11 cellular contexts compared by ENCODE assay signal in the genomic region with DNA sequence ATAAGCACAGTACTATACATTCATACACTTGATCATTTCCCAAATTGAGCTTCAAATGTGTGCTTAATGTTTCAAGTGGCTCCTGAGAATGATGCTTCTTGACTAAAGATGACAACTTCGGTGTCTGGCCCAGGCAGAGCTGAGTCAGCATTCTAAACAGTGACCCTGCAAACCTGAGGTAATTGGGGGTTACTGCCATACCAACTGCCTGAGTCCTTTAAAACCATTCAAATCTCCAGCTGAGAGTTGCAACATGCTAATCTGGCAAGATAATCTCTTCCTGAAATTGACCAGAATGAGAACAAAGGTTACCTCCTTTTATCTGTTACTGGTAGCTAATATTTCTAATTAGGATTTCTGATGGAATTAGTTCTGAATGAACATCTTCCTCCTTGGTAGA. TPM values are rescaled to one million over a fixed set of nuclear protein-coding genes. Genes with fewer than 3 reads are reported as not detected.
A peak's percentile ranks its signal among the peaks of the same experiment; 100 is the strongest.
DNase-seq lines count a peak whose midpoint lies in the region; ATAC-seq and TF ChIP-seq lines count a peak whose summit lies in the region.
"Had no signal": no experiment of that assay in that cellular context is flagged by ENCODE, and none has a peak within 500 bp of the region (broad histone marks: within the 10 kb centered on the region; RNA-seq: fewer than 3 reads in every experiment).

No MANE protein-coding gene starts in this region.

- H3K9me3 ChIP-seq in thyroid gland: no peaks in the 10 kb centered on the region

- WGBS in thyroid gland, 2 donors: 22 to 25% methylated on average over 1 of the region's 1 CpG

- ATAC-seq in stimulated activated naive CD8-positive, alpha-beta T cell treated with anti-CD3 and anti-CD28 coated beads, Interleukin-15, Interleukin-2, amounts not matched to agents 100 U/mL and 50 U/mL, for 24 hours: no peak

- H3K36me3 Mint-ChIP-seq in stimulated activated naive CD8-positive, alpha-beta T cell treated with anti-CD3 and anti-CD28 coated beads, Interleukin-15, Interleukin-2, amounts not matched to agents 100 ng/mL and 50 ng/mL, for 24 hours (ENCODE audit: low read depth): peaks cover 74% of the 10 kb centered on the region

- no peaks in the 10 kb centered on the region for H3K36me3 ChIP-seq in thyroid gland

- no peak overlapping the region for H3K4me3 ChIP-seq in thyroid gland (replicated peaks in 1 of 3)

- H3K27me3 Mint-ChIP-seq in stimulated activated naive CD8-positive, alpha-beta T cell treated with anti-CD3 and anti-CD28 coated beads, Interleukin-15, Interleukin-2, amounts not matched to agents 100 ng/mL and 50 ng/mL, for 24 hours: peaks cover 4% of the 10 kb centered on the region

- H3K27ac Mint-ChIP-seq in stimulated activated naive CD8-positive, alpha-beta T cell treated with anti-CD3 and anti-CD28 coated beads, Interleukin-15, Interleukin-2, amounts not matched to agents 100 ng/mL and 50 ng/mL, for 24 hours: peak overlapping the region; percentile 96

- H3K4me1 ChIP-seq in thyroid gland: peaks cover 8 to 10% of the 10 kb centered on the region in 2 donors

- peak overlapping the region; percentile 63 for H3K4me3 Mint-ChIP-seq in stimulated activated naive CD8-positive, alpha-beta T cell treated with anti-CD3 and anti-CD28 coated beads, Interleukin-15, Interleukin-2, amounts not matched to agents 100 ng/mL and 50 ng/mL, for 24 hours

- no peaks in the 10 kb centered on the region for H3K9me3 Mint-ChIP-seq in stimulated activated naive CD8-positive, alpha-beta T cell treated with anti-CD3 and anti-CD28 coated beads, Interleukin-15, Interleukin-2, amounts not matched to agents 100 ng/mL and 50 ng/mL, for 24 hours

- no peak overlapping the region for H3K27ac ChIP-seq in thyroid gland

- intact Hi-C loops in thyroid gland (cut with DNase I): no loop called here

- DNase-seq in stimulated activated naive CD8-positive, alpha-beta T cell treated with anti-CD3 and anti-CD28 coated beads, Interleukin-15, Interleukin-2, amounts not matched to agents 100 U/mL and 50 U/mL, for 24 hours: no peak
- peak; percentile 33 for DNase-seq in SK-N-DZ (ENCODE audit: low spot score)
- DNase-seq in fibroblast of peridontal ligament (ENCODE audit: extremely low read depth): peak; percentile 12
- DNase-seq in thyroid gland: peak; percentile 20 to 29
- no peak for DNase-seq in GM03348 (ENCODE audit: low spot score)
- no peak for DNase-seq in GOT3 (lab: John Stamatoyannopoulos, UW)
- no peak for DNase-seq in NCI-H526 treated with DMSO at 0.1 percent for 48 hours (lab: John Stamatoyannopoulos, UW)
- DNase-seq: amniotic stem cell, kidney, NCI-H510A had no signal

- no peak for TF ChIP-seq POLR2A in thyroid gland (IDR thresholded peaks at IDR 0.05)

- peaks cover 99% of the 10 kb centered on the region for H3K4me1 Mint-ChIP-seq in stimulated activated naive CD8-positive, alpha-beta T cell treated with anti-CD3 and anti-CD28 coated beads, Interleukin-15, Interleukin-2, amounts not matched to agents 100 ng/mL and 50 ng/mL, for 24 hours (ENCODE audit: low read depth)

- no peak for TF ChIP-seq CTCF in thyroid gland (IDR thresholded peaks at IDR 0.05)

- H3K27me3 ChIP-seq in thyroid gland: no peaks in the 10 kb centered on the region

RNA-seq across cellular contexts. Expression of a gene that starts 8.2 kb away (rescaled TPM):
- polyA plus RNA-seq in SK-N-DZ (2014; cell fraction: cytosol; rRNA removed): 1.7 and 3.7 TPM in 2 replicates
- 0.84 and 1.5 TPM in 2 replicates for polyA plus RNA-seq in SK-N-DZ (2014; cell fraction: nucleus; rRNA removed)
- 1 to 10 TPM in 3 of 4 donors, under 1 TPM in 1; 0.98 to 6.6 (median 3.9) TPM for total RNA-seq in thyroid gland

Comparison
In these comparisons a context has a peak if more than half of its experiments do, and no peak if none do; other contexts are left out.
1. DNase-seq: peak in SK-N-DZ (single experiment), fibroblast of peridontal ligament (single experiment) and thyroid gland (2 of 2); none in stimulated activated naive CD8-positive, alpha-beta T cell treated with anti-CD3 and anti-CD28 coated beads, Interleukin-15, Interleukin-2, amounts not matched to agents 100 U/mL and 50 U/mL, for 24 hours (single experiment), GM03348 (single experiment), GOT3 (single experiment) and NCI-H526 treated with DMSO at 0.1 percent for 48 hours (single experiment).